Comparison of ENCODE assay signal across 8 cellular contexts in genomic region chr13:31930901-31931522, GRCh38.
A peak's percentile ranks its signal among the peaks of the same experiment; 100 is the strongest.
DNase-seq lines count a peak whose midpoint lies in the region; ATAC-seq and TF ChIP-seq lines count a peak whose summit lies in the region.

No MANE protein-coding gene starts in this region.

- no peak overlapping the region for H3K4me3 ChIP-seq in neural progenitor cell

- H3K36me3 ChIP-seq in neural progenitor cell: no peaks in the 10 kb centered on the region

- H3K4me3 Mint-ChIP-seq in activated CD8-positive, alpha-beta memory T cell treated with anti-CD3 and anti-CD28 coated beads, Interleukin-2, amount 10 ng/mL, durations not matched to agents 7 days and 5 days: no peak overlapping the region
- no peak overlapping the region for H3K4me3 Mint-ChIP-seq in neural progenitor cell

- peaks cover 7% of the 10 kb centered on the region for H3K4me1 Mint-ChIP-seq in activated CD8-positive, alpha-beta memory T cell treated with anti-CD3 and anti-CD28 coated beads, Interleukin-2, amount 10 ng/mL, durations not matched to agents 7 days and 5 days
- H3K4me1 Mint-ChIP-seq in neural progenitor cell: peaks cover 8% of the 10 kb centered on the region

- no peaks in the 10 kb centered on the region for H3K9me3 Mint-ChIP-seq in activated CD8-positive, alpha-beta memory T cell treated with anti-CD3 and anti-CD28 coated beads, Interleukin-2, amount 10 ng/mL, durations not matched to agents 7 days and 5 days (ENCODE audit: low read depth)
- H3K9me3 Mint-ChIP-seq in neural progenitor cell: no peaks in the 10 kb centered on the region

- peaks cover 23% of the 10 kb centered on the region for H3K4me1 ChIP-seq in neural progenitor cell

- no peak overlapping the region for H3K9ac ChIP-seq in neural progenitor cell

- CTCF ChIA-PET in activated CD8-positive, alpha-beta memory T cell treated with anti-CD3 and anti-CD28 coated beads, Interleukin-2, amount 10 ng/mL, durations not matched to agents 7 days and 5 days (lab: Charles Lee): interaction anchor here (1.0 kb wide), 1 partner anchor 21 kb away, joined by 3 read pairs; no protein-coding TSS in a partner anchor

- H3K36me3 Mint-ChIP-seq in activated CD8-positive, alpha-beta memory T cell treated with anti-CD3 and anti-CD28 coated beads, Interleukin-2, amount 10 ng/mL, durations not matched to agents 7 days and 5 days: no peaks in the 10 kb centered on the region
- no peaks in the 10 kb centered on the region for H3K36me3 Mint-ChIP-seq in neural progenitor cell

- H3K27me3 ChIP-seq in neural progenitor cell: no peaks in the 10 kb centered on the region

- no peak for TF ChIP-seq CTCF in neural progenitor cell (IDR thresholded peaks at IDR 0.05)

- no peaks in the 10 kb centered on the region for H3K9me3 ChIP-seq in neural progenitor cell (ENCODE audit: low read depth)

- H4K20me1 ChIP-seq in neural progenitor cell (ENCODE audit: low read depth): no peaks in the 10 kb centered on the region

- peaks cover 6% of the 10 kb centered on the region for H3F3A ChIP-seq in neural progenitor cell (ENCODE audit: low read depth)

- H3K27ac ChIP-seq in neural progenitor cell: no peak overlapping the region

- peak; percentile 51 for DNase-seq in activated CD8-positive, alpha-beta memory T cell treated with anti-CD3 and anti-CD28 coated beads, Interleukin-2, amount 10 ng/mL, durations not matched to agents 7 days and 5 days
- DNase-seq in activated CD8-positive, alpha-beta memory T cell treated with anti-CD3 and anti-CD28 coated beads for 24 hours: no peak
- peak; percentile 6 for DNase-seq in NCI-H226
- peak; percentile 29 for DNase-seq in neural progenitor cell (ENCODE audit: low spot score)
- no peak for DNase-seq in DMS79 treated with DMSO at 0.1 percent for 48 hours (lab: John Stamatoyannopoulos, UW)
- no peak for DNase-seq in amygdala (lab: John Stamatoyannopoulos, UW)
- DNase-seq in mesenteric fat pad (ENCODE audit: low spot score): no peak

- H3K79me2 ChIP-seq in neural progenitor cell (ENCODE audit: low read depth): no peaks in the 10 kb centered on the region

- H2AFZ ChIP-seq in neural progenitor cell (replicated peaks): peak overlapping the region; percentile 38

- ATAC-seq in activated CD8-positive, alpha-beta memory T cell treated with anti-CD3 and anti-CD28 coated beads, Interleukin-2, amount 10 ng/mL, durations not matched to agents 7 days and 5 days: peak; percentile 91
- ATAC-seq in HG02759 (IDR thresholded peaks at IDR 0.05; ENCODE audit: unreplicated experiment): peak; percentile 100

- H3K4me2 ChIP-seq in neural progenitor cell: peak overlapping the region; percentile 46

- no peak overlapping the region for H3K27ac Mint-ChIP-seq in activated CD8-positive, alpha-beta memory T cell treated with anti-CD3 and anti-CD28 coated beads, Interleukin-2, amount 10 ng/mL, durations not matched to agents 7 days and 5 days
- no peak overlapping the region for H3K27ac Mint-ChIP-seq in neural progenitor cell

- peaks cover 3% of the 10 kb centered on the region for H3K27me3 Mint-ChIP-seq in activated CD8-positive, alpha-beta memory T cell treated with anti-CD3 and anti-CD28 coated beads, Interleukin-2, amount 10 ng/mL, durations not matched to agents 7 days and 5 days
- H3K27me3 Mint-ChIP-seq in neural progenitor cell (ENCODE audit: insufficient read depth, low read depth): no peaks in the 10 kb centered on the region

Comparison
In these comparisons a context has a peak if more than half of its experiments do, and no peak if none do; other contexts are left out.
1. DNase-seq: peak in activated CD8-positive, alpha-beta memory T cell treated with anti-CD3 and anti-CD28 coated beads, Interleukin-2, amount 10 ng/mL, durations not matched to agents 7 days and 5 days (single experiment), NCI-H226 (single experiment) and neural progenitor cell (single experiment); none in activated CD8-positive, alpha-beta memory T cell treated with anti-CD3 and anti-CD28 coated beads for 24 hours (single experiment), DMS79 treated with DMSO at 0.1 percent for 48 hours (single experiment), amygdala (0 of 56) and mesenteric fat pad (single experiment).